ENCODE assay signal across 1 cellular context in the genomic region with DNA sequence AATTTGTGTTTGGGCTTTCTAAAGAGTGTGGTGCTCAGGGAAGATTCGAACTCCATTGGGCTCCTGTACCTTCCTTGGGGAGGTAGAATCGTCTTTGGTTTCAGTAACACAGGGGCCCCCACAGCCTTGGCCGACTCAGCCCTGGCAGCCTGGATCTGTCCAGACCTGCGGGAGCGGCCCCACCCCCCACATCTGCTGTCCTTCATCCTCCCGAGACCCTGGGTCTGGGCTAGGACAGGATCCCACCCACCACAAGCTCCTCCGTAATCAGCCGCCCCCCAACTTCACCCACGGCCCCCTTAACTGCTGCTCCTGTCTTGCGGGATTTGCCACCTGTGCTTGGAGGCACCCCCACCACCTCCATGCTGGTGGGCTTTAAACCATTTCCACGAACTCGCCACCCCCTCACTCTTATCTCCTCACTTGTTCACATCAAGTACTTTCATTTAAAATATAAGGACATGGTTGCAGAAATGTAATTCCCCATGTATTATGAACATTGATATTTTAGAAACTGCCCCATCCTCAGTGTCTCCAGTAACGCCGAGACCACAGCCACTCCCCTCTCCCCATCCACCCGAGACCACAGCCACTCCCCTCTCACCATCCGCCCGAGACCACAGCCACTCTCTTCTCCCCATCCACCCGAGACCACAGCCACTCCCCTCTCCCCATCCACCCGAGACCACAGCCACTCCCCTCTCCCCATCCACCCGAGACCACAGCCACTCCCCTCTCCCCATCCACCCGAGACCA.
TF ChIP-seq lines count a peak whose summit lies in the region.

No MANE protein-coding gene starts in this region.

TF ChIP-seq in K562, 482 proteins besides CTCF, POLR2A, EP300 and RAD21:
- peak; percentile 43; the same call in 1 of the 2 replicates for TF ChIP-seq RBFOX2 (IDR thresholded peaks at IDR 0.05; ENCODE audit: low read depth, low read length)
